1 cellular context compared by ENCODE assay signal in genomic region chr20:46820682-46821081, GRCh38.
TF ChIP-seq lines count a peak whose summit lies in the region.

No MANE protein-coding gene starts in this region.

TF ChIP-seq in HepG2, 621 proteins besides CTCF, POLR2A, EP300 and RAD21 (continued from another document):
- TF ChIP-seq, protein P1, sequence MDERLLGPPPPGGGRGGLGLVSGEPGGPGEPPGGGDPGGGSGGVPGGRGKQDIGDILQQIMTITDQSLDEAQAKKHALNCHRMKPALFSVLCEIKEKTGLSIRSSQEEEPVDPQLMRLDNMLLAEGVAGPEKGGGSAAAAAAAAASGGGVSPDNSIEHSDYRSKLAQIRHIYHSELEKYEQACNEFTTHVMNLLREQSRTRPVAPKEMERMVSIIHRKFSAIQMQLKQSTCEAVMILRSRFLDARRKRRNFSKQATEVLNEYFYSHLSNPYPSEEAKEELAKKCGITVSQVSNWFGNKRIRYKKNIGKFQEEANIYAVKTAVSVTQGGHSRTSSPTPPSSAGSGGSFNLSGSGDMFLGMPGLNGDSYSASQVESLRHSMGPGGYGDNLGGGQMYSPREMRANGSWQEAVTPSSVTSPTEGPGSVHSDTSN (CRISPR knock-in tag; IDR thresholded peaks at IDR 0.05) = no peak
- no peak for TF ChIP-seq MBD4 (IDR thresholded peaks at IDR 0.05; ENCODE audit: borderline replicate concordance, low read length)
- TF ChIP-seq ZNF768 (CRISPR knock-in tag; IDR thresholded peaks at IDR 0.05) = no peak
- TF ChIP-seq TCF12 (IDR thresholded peaks at IDR 0.05) = no peak
- no peak for TF ChIP-seq TCF12 (CRISPR knock-in tag; IDR thresholded peaks at IDR 0.05)
- TF ChIP-seq, protein P2, sequence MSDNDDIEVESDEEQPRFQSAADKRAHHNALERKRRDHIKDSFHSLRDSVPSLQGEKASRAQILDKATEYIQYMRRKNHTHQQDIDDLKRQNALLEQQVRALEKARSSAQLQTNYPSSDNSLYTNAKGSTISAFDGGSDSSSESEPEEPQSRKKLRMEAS (IDR thresholded peaks at IDR 0.05) = no peak
- no peak for TF ChIP-seq ZNF883 (CRISPR knock-in tag; IDR thresholded peaks at IDR 0.05; ENCODE audit: not compliant biosample characterization)
- no peak for TF ChIP-seq PTBP1 (IDR thresholded peaks at IDR 0.05; ENCODE audit: low read depth, low read length, poor library complexity, severe bottlenecking)
- TF ChIP-seq SMC3 (IDR thresholded peaks at IDR 0.05; ENCODE audit: low read length) = peak; percentile 21; the same call in 1 of the 2 replicates
- TF ChIP-seq RORA (CRISPR knock-in tag; IDR thresholded peaks at IDR 0.05) = no peak
- TF ChIP-seq THAP11 (CRISPR knock-in tag; IDR thresholded peaks at IDR 0.05) = 0 out of 2 replicates have a peak, but pooled peaks have one; percentile 28
- TF ChIP-seq STAG1 (CRISPR knock-in tag; IDR thresholded peaks at IDR 0.05) = peak; percentile 49
- TF ChIP-seq ZNF337 (CRISPR knock-in tag; IDR thresholded peaks at IDR 0.05; ENCODE audit: borderline replicate concordance, low read depth) = no peak
- TF ChIP-seq, protein P3, sequence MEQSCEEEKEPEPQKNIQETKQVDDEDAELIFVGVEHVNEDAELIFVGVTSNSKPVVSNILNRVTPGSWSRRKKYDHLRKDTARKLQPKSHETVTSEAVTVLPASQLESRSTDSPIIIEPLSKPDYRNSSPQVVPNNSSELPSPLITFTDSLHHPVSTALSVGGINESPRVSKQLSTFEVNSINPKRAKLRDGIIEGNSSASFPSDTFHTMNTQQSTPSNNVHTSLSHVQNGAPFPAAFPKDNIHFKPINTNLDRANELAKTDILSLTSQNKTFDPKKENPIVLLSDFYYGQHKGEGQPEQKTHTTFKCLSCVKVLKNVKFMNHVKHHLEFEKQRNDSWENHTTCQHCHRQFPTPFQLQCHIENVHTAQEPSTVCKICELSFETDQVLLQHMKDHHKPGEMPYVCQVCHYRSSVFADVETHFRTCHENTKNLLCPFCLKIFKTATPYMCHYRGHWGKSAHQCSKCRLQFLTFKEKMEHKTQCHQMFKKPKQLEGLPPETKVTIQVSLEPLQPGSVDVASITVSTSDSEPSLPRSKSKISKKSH (CRISPR knock-in tag; IDR thresholded peaks at IDR 0.05; ENCODE audit: borderline replicate concordance) = no peak
- no peak for TF ChIP-seq RBM22 (optimal IDR thresholded peaks at IDR 0.05; ENCODE audit: low read length)
- no peak for TF ChIP-seq XBP1 (CRISPR knock-in tag; IDR thresholded peaks at IDR 0.05)
- no peak for TF ChIP-seq ZNF7 (CRISPR knock-in tag; IDR thresholded peaks at IDR 0.05)
- no peak for TF ChIP-seq GATA4 (IDR thresholded peaks at IDR 0.05; ENCODE audit: borderline replicate concordance, low read depth)
